2 cellular contexts compared by ENCODE assay signal in genomic region chr7:99693427-99694200, GRCh38.
A peak's percentile ranks its signal among the peaks of the same experiment; 100 is the strongest.
TF ChIP-seq lines count a peak whose summit lies in the region.

No MANE protein-coding gene starts in this region.

TF ChIP-seq in GM23338, 12 proteins besides CTCF, POLR2A, EP300 and RAD21:
- TF ChIP-seq, protein P1, sequence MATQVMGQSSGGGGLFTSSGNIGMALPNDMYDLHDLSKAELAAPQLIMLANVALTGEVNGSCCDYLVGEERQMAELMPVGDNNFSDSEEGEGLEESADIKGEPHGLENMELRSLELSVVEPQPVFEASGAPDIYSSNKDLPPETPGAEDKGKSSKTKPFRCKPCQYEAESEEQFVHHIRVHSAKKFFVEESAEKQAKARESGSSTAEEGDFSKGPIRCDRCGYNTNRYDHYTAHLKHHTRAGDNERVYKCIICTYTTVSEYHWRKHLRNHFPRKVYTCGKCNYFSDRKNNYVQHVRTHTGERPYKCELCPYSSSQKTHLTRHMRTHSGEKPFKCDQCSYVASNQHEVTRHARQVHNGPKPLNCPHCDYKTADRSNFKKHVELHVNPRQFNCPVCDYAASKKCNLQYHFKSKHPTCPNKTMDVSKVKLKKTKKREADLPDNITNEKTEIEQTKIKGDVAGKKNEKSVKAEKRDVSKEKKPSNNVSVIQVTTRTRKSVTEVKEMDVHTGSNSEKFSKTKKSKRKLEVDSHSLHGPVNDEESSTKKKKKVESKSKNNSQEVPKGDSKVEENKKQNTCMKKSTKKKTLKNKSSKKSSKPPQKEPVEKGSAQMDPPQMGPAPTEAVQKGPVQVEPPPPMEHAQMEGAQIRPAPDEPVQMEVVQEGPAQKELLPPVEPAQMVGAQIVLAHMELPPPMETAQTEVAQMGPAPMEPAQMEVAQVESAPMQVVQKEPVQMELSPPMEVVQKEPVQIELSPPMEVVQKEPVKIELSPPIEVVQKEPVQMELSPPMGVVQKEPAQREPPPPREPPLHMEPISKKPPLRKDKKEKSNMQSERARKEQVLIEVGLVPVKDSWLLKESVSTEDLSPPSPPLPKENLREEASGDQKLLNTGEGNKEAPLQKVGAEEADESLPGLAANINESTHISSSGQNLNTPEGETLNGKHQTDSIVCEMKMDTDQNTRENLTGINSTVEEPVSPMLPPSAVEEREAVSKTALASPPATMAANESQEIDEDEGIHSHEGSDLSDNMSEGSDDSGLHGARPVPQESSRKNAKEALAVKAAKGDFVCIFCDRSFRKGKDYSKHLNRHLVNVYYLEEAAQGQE (IDR thresholded peaks at IDR 0.05; ENCODE audit: unreplicated experiment): no peak
- no peak for TF ChIP-seq CREB1 (CRISPR knock-in tag; IDR thresholded peaks at IDR 0.05; ENCODE audit: low read depth)
- no peak for TF ChIP-seq POLR2AphosphoS5 (IDR thresholded peaks at IDR 0.05; ENCODE audit: low read depth)
- no peak for TF ChIP-seq ZNF331 (CRISPR knock-in tag; IDR thresholded peaks at IDR 0.05; ENCODE audit: low read depth)
- no peak for TF ChIP-seq EZH2 (IDR thresholded peaks at IDR 0.05; ENCODE audit: low read depth, unreplicated experiment)
- TF ChIP-seq JUNB (IDR thresholded peaks at IDR 0.05; ENCODE audit: unreplicated experiment): peak; percentile 18

TF ChIP-seq in H1, 55 proteins besides CTCF, POLR2A, EP300 and RAD21:
- TF ChIP-seq SP1 (IDR thresholded peaks at IDR 0.05; ENCODE audit: low read depth, low read length) (0 out of 2 replicates have a peak, but pooled peaks have one; percentile 20), YY1 (IDR thresholded peaks at IDR 0.05; ENCODE audit: low read depth, low read length) (peak; percentile 87), NANOG (IDR thresholded peaks at IDR 0.05; ENCODE audit: insufficient read depth, low read depth, low read length, poor library complexity, severe bottlenecking) (no peak), TCF12 (IDR thresholded peaks at IDR 0.05; ENCODE audit: low read depth, low read length) (no peak), ASH2L (IDR thresholded peaks at IDR 0.05; ENCODE audit: low read length) (peak; percentile 50)
